ENCODE assay signal across 1 cellular context in genomic region chr5:150510460-150511263, GRCh38.
TF ChIP-seq lines count a peak whose summit lies in the region.

No MANE protein-coding gene starts in this region.

TF ChIP-seq in HepG2, 621 proteins besides CTCF, POLR2A, EP300 and RAD21 (continued from another document and continues in another):
- TF ChIP-seq, protein P1, sequence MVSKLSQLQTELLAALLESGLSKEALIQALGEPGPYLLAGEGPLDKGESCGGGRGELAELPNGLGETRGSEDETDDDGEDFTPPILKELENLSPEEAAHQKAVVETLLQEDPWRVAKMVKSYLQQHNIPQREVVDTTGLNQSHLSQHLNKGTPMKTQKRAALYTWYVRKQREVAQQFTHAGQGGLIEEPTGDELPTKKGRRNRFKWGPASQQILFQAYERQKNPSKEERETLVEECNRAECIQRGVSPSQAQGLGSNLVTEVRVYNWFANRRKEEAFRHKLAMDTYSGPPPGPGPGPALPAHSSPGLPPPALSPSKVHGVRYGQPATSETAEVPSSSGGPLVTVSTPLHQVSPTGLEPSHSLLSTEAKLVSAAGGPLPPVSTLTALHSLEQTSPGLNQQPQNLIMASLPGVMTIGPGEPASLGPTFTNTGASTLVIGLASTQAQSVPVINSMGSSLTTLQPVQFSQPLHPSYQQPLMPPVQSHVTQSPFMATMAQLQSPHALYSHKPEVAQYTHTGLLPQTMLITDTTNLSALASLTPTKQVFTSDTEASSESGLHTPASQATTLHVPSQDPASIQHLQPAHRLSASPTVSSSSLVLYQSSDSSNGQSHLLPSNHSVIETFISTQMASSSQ (IDR thresholded peaks at IDR 0.05; ENCODE audit: low read depth), result no peak
- TF ChIP-seq, protein P1 (CRISPR knock-in tag; IDR thresholded peaks at IDR 0.05; ENCODE audit: borderline replicate concordance), result peak; percentile 70; the same call in 1 of the 2 replicates
- no peak for TF ChIP-seq KAT2B (IDR thresholded peaks at IDR 0.05; ENCODE audit: borderline replicate concordance, low read depth, low read length)
- TF ChIP-seq JDP2 (CRISPR knock-in tag; IDR thresholded peaks at IDR 0.05; ENCODE audit: borderline replicate concordance), result no peak
- TF ChIP-seq ZNF766 (CRISPR knock-in tag; IDR thresholded peaks at IDR 0.05; ENCODE audit: borderline replicate concordance), result no peak
- TF ChIP-seq ZKSCAN8 (CRISPR knock-in tag; IDR thresholded peaks at IDR 0.05; ENCODE audit: borderline replicate concordance), result peak; percentile 63; the same call in 1 of the 2 replicates
- no peak for TF ChIP-seq ZNF777 (CRISPR knock-in tag; IDR thresholded peaks at IDR 0.05)
- TF ChIP-seq ZNF7 (CRISPR knock-in tag; IDR thresholded peaks at IDR 0.05), result no peak
- TF ChIP-seq, protein P2, sequence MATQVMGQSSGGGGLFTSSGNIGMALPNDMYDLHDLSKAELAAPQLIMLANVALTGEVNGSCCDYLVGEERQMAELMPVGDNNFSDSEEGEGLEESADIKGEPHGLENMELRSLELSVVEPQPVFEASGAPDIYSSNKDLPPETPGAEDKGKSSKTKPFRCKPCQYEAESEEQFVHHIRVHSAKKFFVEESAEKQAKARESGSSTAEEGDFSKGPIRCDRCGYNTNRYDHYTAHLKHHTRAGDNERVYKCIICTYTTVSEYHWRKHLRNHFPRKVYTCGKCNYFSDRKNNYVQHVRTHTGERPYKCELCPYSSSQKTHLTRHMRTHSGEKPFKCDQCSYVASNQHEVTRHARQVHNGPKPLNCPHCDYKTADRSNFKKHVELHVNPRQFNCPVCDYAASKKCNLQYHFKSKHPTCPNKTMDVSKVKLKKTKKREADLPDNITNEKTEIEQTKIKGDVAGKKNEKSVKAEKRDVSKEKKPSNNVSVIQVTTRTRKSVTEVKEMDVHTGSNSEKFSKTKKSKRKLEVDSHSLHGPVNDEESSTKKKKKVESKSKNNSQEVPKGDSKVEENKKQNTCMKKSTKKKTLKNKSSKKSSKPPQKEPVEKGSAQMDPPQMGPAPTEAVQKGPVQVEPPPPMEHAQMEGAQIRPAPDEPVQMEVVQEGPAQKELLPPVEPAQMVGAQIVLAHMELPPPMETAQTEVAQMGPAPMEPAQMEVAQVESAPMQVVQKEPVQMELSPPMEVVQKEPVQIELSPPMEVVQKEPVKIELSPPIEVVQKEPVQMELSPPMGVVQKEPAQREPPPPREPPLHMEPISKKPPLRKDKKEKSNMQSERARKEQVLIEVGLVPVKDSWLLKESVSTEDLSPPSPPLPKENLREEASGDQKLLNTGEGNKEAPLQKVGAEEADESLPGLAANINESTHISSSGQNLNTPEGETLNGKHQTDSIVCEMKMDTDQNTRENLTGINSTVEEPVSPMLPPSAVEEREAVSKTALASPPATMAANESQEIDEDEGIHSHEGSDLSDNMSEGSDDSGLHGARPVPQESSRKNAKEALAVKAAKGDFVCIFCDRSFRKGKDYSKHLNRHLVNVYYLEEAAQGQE (IDR thresholded peaks at IDR 0.05; ENCODE audit: borderline replicate concordance in 1 of 2, low read depth in 1 of 2, low read length in 2 of 2), result no peak
- TF ChIP-seq TAF1 (CRISPR knock-in tag; IDR thresholded peaks at IDR 0.05), result peak; percentile 40; the same call in 1 of the 2 replicates
- TF ChIP-seq, protein P3, sequence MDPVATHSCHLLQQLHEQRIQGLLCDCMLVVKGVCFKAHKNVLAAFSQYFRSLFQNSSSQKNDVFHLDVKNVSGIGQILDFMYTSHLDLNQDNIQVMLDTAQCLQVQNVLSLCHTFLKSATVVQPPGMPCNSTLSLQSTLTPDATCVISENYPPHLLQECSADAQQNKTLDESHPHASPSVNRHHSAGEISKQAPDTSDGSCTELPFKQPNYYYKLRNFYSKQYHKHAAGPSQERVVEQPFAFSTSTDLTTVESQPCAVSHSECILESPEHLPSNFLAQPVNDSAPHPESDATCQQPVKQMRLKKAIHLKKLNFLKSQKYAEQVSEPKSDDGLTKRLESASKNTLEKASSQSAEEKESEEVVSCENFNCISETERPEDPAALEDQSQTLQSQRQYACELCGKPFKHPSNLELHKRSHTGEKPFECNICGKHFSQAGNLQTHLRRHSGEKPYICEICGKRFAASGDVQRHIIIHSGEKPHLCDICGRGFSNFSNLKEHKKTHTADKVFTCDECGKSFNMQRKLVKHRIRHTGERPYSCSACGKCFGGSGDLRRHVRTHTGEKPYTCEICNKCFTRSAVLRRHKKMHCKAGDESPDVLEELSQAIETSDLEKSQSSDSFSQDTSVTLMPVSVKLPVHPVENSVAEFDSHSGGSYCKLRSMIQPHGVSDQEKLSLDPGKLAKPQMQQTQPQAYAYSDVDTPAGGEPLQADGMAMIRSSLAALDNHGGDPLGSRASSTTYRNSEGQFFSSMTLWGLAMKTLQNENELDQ (CRISPR knock-in tag; IDR thresholded peaks at IDR 0.05; ENCODE audit: borderline replicate concordance), result no peak
- TF ChIP-seq DRAP1 (CRISPR knock-in tag; IDR thresholded peaks at IDR 0.05), result peak; percentile 68; the same call in 1 of the 2 replicates
- no peak; the same call in 1 of the 2 replicates for TF ChIP-seq ZNF788 (CRISPR knock-in tag; IDR thresholded peaks at IDR 0.05; ENCODE audit: borderline replicate concordance)
- no peak for TF ChIP-seq NONO (IDR thresholded peaks at IDR 0.05)
- peak; percentile 77 for TF ChIP-seq NONO (CRISPR knock-in tag; conservative IDR thresholded peaks at IDR 0.05)
- TF ChIP-seq XRCC5 (optimal IDR thresholded peaks at IDR 0.05; ENCODE audit: low read length), result peak; percentile 83
- TF ChIP-seq DNMT1 (CRISPR knock-in tag; IDR thresholded peaks at IDR 0.05), result no peak
- TF ChIP-seq ZNF263 (CRISPR knock-in tag; IDR thresholded peaks at IDR 0.05), result peak; percentile 61; the same call in 1 of the 2 replicates
- no peak for TF ChIP-seq ZNF513 (CRISPR knock-in tag; conservative IDR thresholded peaks at IDR 0.05)
- no peak for TF ChIP-seq NFRKB (IDR thresholded peaks at IDR 0.05)
- TF ChIP-seq HNRNPLL (IDR thresholded peaks at IDR 0.05; ENCODE audit: low read depth, low read length, poor library complexity, severe bottlenecking), result no peak
- TF ChIP-seq SP5 (CRISPR knock-in tag; IDR thresholded peaks at IDR 0.05; ENCODE audit: borderline replicate concordance, low read depth), result peak; percentile 95
- peak; percentile 45; the same call in 1 of the 2 replicates for TF ChIP-seq KDM1A (CRISPR knock-in tag; IDR thresholded peaks at IDR 0.05)
- TF ChIP-seq, protein P4, sequence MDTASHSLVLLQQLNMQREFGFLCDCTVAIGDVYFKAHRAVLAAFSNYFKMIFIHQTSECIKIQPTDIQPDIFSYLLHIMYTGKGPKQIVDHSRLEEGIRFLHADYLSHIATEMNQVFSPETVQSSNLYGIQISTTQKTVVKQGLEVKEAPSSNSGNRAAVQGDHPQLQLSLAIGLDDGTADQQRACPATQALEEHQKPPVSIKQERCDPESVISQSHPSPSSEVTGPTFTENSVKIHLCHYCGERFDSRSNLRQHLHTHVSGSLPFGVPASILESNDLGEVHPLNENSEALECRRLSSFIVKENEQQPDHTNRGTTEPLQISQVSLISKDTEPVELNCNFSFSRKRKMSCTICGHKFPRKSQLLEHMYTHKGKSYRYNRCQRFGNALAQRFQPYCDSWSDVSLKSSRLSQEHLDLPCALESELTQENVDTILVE (CRISPR knock-in tag; IDR thresholded peaks at IDR 0.05), result peak; percentile 68
- TF ChIP-seq ZNF343 (CRISPR knock-in tag; IDR thresholded peaks at IDR 0.05), result peak; percentile 33; the same call in 1 of the 2 replicates
- TF ChIP-seq SOX13 (IDR thresholded peaks at IDR 0.05), result peak; percentile 47; the same call in 1 of the 2 replicates
- peak in 1 of 2 experiments; percentile 82; a peak in 2 of 4 replicates for TF ChIP-seq SOX13 (CRISPR knock-in tag; conservative IDR thresholded peaks at IDR 0.05 in 1 of 2, IDR thresholded peaks at IDR 0.05 in 1 of 2)
- TF ChIP-seq, protein P5, sequence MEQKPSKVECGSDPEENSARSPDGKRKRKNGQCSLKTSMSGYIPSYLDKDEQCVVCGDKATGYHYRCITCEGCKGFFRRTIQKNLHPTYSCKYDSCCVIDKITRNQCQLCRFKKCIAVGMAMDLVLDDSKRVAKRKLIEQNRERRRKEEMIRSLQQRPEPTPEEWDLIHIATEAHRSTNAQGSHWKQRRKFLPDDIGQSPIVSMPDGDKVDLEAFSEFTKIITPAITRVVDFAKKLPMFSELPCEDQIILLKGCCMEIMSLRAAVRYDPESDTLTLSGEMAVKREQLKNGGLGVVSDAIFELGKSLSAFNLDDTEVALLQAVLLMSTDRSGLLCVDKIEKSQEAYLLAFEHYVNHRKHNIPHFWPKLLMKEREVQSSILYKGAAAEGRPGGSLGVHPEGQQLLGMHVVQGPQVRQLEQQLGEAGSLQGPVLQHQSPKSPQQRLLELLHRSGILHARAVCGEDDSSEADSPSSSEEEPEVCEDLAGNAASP (CRISPR knock-in tag; IDR thresholded peaks at IDR 0.05; ENCODE audit: borderline replicate concordance), result peak; percentile 89; the same call in 1 of the 2 replicates
- TF ChIP-seq REPIN1 (CRISPR knock-in tag; IDR thresholded peaks at IDR 0.05; ENCODE audit: borderline replicate concordance, low read depth), result peak; percentile 65; the same call in 1 of the 2 replicates
- peak; percentile 82 for TF ChIP-seq ZNF205 (CRISPR knock-in tag; IDR thresholded peaks at IDR 0.05)
- TF ChIP-seq MLLT10 (CRISPR knock-in tag; IDR thresholded peaks at IDR 0.05), result no peak
- peak in 1 of 2 experiments; percentile 88; a peak in 2 of 4 replicates for TF ChIP-seq KLF16 (CRISPR knock-in tag; IDR thresholded peaks at IDR 0.05)
- no peak for TF ChIP-seq IRX3 (CRISPR knock-in tag; IDR thresholded peaks at IDR 0.05; ENCODE audit: borderline replicate concordance, low read depth)
- TF ChIP-seq ZNF580 (CRISPR knock-in tag; IDR thresholded peaks at IDR 0.05; ENCODE audit: borderline replicate concordance, low read depth), result peak; percentile 84
- no peak for TF ChIP-seq FOXM1 (CRISPR knock-in tag; IDR thresholded peaks at IDR 0.05)
- TF ChIP-seq, protein P6, sequence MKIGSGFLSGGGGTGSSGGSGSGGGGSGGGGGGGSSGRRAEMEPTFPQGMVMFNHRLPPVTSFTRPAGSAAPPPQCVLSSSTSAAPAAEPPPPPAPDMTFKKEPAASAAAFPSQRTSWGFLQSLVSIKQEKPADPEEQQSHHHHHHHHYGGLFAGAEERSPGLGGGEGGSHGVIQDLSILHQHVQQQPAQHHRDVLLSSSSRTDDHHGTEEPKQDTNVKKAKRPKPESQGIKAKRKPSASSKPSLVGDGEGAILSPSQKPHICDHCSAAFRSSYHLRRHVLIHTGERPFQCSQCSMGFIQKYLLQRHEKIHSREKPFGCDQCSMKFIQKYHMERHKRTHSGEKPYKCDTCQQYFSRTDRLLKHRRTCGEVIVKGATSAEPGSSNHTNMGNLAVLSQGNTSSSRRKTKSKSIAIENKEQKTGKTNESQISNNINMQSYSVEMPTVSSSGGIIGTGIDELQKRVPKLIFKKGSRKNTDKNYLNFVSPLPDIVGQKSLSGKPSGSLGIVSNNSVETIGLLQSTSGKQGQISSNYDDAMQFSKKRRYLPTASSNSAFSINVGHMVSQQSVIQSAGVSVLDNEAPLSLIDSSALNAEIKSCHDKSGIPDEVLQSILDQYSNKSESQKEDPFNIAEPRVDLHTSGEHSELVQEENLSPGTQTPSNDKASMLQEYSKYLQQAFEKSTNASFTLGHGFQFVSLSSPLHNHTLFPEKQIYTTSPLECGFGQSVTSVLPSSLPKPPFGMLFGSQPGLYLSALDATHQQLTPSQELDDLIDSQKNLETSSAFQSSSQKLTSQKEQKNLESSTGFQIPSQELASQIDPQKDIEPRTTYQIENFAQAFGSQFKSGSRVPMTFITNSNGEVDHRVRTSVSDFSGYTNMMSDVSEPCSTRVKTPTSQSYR (CRISPR knock-in tag; IDR thresholded peaks at IDR 0.05; ENCODE audit: borderline replicate concordance), result peak; percentile 93
- 0 out of 2 replicates have a peak, but pooled peaks have one; percentile 62 for TF ChIP-seq SPEN (CRISPR knock-in tag; IDR thresholded peaks at IDR 0.05; ENCODE audit: low read depth)
- TF ChIP-seq, protein P7, sequence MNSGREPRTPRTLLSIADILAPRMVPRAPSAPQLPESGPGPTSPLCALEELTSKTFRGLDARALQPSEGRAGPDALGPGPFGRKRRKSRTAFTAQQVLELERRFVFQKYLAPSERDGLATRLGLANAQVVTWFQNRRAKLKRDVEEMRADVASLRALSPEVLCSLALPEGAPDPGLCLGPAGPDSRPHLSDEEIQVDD (CRISPR knock-in tag; IDR thresholded peaks at IDR 0.05; ENCODE audit: borderline replicate concordance), result no peak
- TF ChIP-seq TBX2 (CRISPR knock-in tag; IDR thresholded peaks at IDR 0.05; ENCODE audit: borderline replicate concordance), result peak; percentile 92
